Comparison of ENCODE assay signal across 8 cellular contexts in genomic region chr14:20613094-20614037, GRCh38. TPM values are rescaled to one million over a fixed set of nuclear protein-coding genes. Genes with fewer than 3 reads are reported as not detected.
DNase-seq lines count a peak whose midpoint lies in the region; ATAC-seq and TF ChIP-seq lines count a peak whose summit lies in the region.

No MANE protein-coding gene starts in this region.

- H3K4me3 Mint-ChIP-seq in activated naive CD8-positive, alpha-beta T cell treated with anti-CD3 and anti-CD28 coated beads, Interleukin-2, amount 10 ng/mL, durations not matched to agents 7 days and 5 days = no peak overlapping the region

- H3K4me3 ChIP-seq in GM08714 (ENCODE audit: low read length) (peak overlapping the region; percentile 90), cardiac muscle cell (peak overlapping the region; percentile 84), parathyroid adenoma (ENCODE audit: low read depth, low read length) (peak overlapping the region; percentile 65), transverse colon (peak overlapping the region; percentile 39 to 57 (median 40))

- peak overlapping the region; percentile 87 for H2AFZ ChIP-seq in parathyroid adenoma

- H3K4me1 ChIP-seq in cardiac muscle cell (ENCODE audit: low read depth) = peaks cover 5% of the 10 kb centered on the region
- H3K4me1 ChIP-seq in parathyroid adenoma = peaks cover 5% of the 10 kb centered on the region
- H3K4me1 ChIP-seq in transverse colon = peaks cover 0 to 29% (median 12%) of the 10 kb centered on the region in 4 donors

- no peaks in the 10 kb centered on the region for H3K27me3 ChIP-seq in cardiac muscle cell
- no peaks in the 10 kb centered on the region for H3K27me3 ChIP-seq in parathyroid adenoma (ENCODE audit: control insufficient read depth, insufficient read depth, low read length)
- no peaks in the 10 kb centered on the region for H3K27me3 ChIP-seq in transverse colon

- H3K36me3 Mint-ChIP-seq in activated naive CD8-positive, alpha-beta T cell treated with anti-CD3 and anti-CD28 coated beads, Interleukin-2, amount 10 ng/mL, durations not matched to agents 7 days and 5 days = no peaks in the 10 kb centered on the region

- peaks cover 2% of the 10 kb centered on the region for H3K27me3 Mint-ChIP-seq in activated naive CD8-positive, alpha-beta T cell treated with anti-CD3 and anti-CD28 coated beads, Interleukin-2, amount 10 ng/mL, durations not matched to agents 7 days and 5 days

- 0% methylated on average over 7 to 34 of the region's 34 CpGs for WGBS in transverse colon (ENCODE audit: low coverage in 1 of 2), 2 donors

- TF ChIP-seq POLR2A in transverse colon (IDR thresholded peaks at IDR 0.05) = peak; percentile 22

- DNase-seq in NCI-H1048 (lab: John Stamatoyannopoulos, UW) (peak; percentile 81), cardiac muscle cell (ENCODE audit: low read depth in 1 of 2, low spot score in 1 of 2) (peak; percentile 89 to 98), transverse colon (peak; percentile 86)
- DNase-seq in activated naive CD8-positive, alpha-beta T cell treated with anti-CD3 and anti-CD28 coated beads, Interleukin-2, amount 10 ng/mL, durations not matched to agents 7 days and 5 days = peak; percentile 79

- in situ Hi-C loops in transverse colon (cut with MboI; ENCODE audit: low pct_ligation_motif_present in 1 of 4, low pct_unique_long_range_greater_than_20kb in 1 of 4, low sequenced_read_pairs in 3 of 4) = loop anchor here in 3 of 4 donors (5.0 to 25.0 kb wide), 6 partner anchors 71 to 281 kb away; partner anchors contain the start of genes ANG (in 2 of the 3), CCNB1IP1 (in 1 of the 3), RNASE4 (in 1 of the 3) and TEP1 (in 1 of the 3)

- peak overlapping the region; percentile 13 for H3K9ac ChIP-seq in parathyroid adenoma

- TF ChIP-seq CTCF in cardiac muscle cell (IDR thresholded peaks at IDR 0.05; ENCODE audit: low read depth, low read length) (peak; percentile 75), parathyroid adenoma (IDR thresholded peaks at IDR 0.05) (peak; percentile 93), transverse colon (IDR thresholded peaks at IDR 0.05) (peak; percentile 69 to 99 (median 72))

- H3K4me2 ChIP-seq in parathyroid adenoma (ENCODE audit: low read length) = peak overlapping the region; percentile 86

- no peak for TF ChIP-seq EP300 in transverse colon (IDR thresholded peaks at IDR 0.05; ENCODE audit: low read depth)

- H3K27ac Mint-ChIP-seq in activated naive CD8-positive, alpha-beta T cell treated with anti-CD3 and anti-CD28 coated beads, Interleukin-2, amount 10 ng/mL, durations not matched to agents 7 days and 5 days = no peak overlapping the region

- no peaks in the 10 kb centered on the region for H3K9me3 Mint-ChIP-seq in activated naive CD8-positive, alpha-beta T cell treated with anti-CD3 and anti-CD28 coated beads, Interleukin-2, amount 10 ng/mL, durations not matched to agents 7 days and 5 days

- H3K36me3 ChIP-seq in cardiac muscle cell (no peaks in the 10 kb centered on the region), parathyroid adenoma (ENCODE audit: control insufficient read depth, insufficient read depth, low read length) (no peaks in the 10 kb centered on the region), transverse colon (no peaks in the 10 kb centered on the region)

- intact Hi-C loops in transverse colon (cut with DNase I; ENCODE audit: low total_unique reads) = loop anchor here (2.0 to 10.0 kb wide), 3 partner anchors 69 to 279 kb away; partner anchors contain the start of genes CCNB1IP1, PIP4P1 and PNP

- POLR2A ChIA-PET in activated naive CD8-positive, alpha-beta T cell treated with anti-CD3 and anti-CD28 coated beads, Interleukin-2, amount 10 ng/mL, durations not matched to agents 7 days and 5 days (lab: Charles Lee) = interaction anchor here (0.5 to 1.6 kb wide), 8 partner anchors 9 to 280 kb away, joined by 3 to 10 read pairs (median 5); partner anchors contain the start of gene PARP2

- H3K9me3 ChIP-seq in cardiac muscle cell (ENCODE audit: low read depth) (no peaks in the 10 kb centered on the region), parathyroid adenoma (ENCODE audit: control insufficient read depth, low read length) (no peaks in the 10 kb centered on the region), transverse colon (no peaks in the 10 kb centered on the region)

- H3K27ac ChIP-seq in cardiac muscle cell (peak overlapping the region; percentile 78), parathyroid adenoma (peak overlapping the region; percentile 87), transverse colon (peak overlapping the region; percentile 73 to 91 (median 78))

- ATAC-seq in HG02610 (IDR thresholded peaks at IDR 0.05; ENCODE audit: unreplicated experiment) (peak; percentile 79), SK-N-SH treated with all-trans-retinoic acid at 6 μM for 48 hours (peak; percentile 81)
- peak; percentile 79 for ATAC-seq in activated naive CD8-positive, alpha-beta T cell treated with anti-CD3 and anti-CD28 coated beads, Interleukin-2, amount 10 ng/mL, durations not matched to agents 7 days and 5 days (ENCODE audit: low read depth)

- H3K79me2 ChIP-seq in parathyroid adenoma = no peaks in the 10 kb centered on the region

- H3K4me1 Mint-ChIP-seq in activated naive CD8-positive, alpha-beta T cell treated with anti-CD3 and anti-CD28 coated beads, Interleukin-2, amount 10 ng/mL, durations not matched to agents 7 days and 5 days = peaks cover 12% of the 10 kb centered on the region

TF ChIP-seq in SK-N-SH treated with all-trans-retinoic acid at 6 μM for 48 hours, 23 proteins besides CTCF, POLR2A, EP300 and RAD21 (continues in another document):
- TF ChIP-seq, protein P1, sequence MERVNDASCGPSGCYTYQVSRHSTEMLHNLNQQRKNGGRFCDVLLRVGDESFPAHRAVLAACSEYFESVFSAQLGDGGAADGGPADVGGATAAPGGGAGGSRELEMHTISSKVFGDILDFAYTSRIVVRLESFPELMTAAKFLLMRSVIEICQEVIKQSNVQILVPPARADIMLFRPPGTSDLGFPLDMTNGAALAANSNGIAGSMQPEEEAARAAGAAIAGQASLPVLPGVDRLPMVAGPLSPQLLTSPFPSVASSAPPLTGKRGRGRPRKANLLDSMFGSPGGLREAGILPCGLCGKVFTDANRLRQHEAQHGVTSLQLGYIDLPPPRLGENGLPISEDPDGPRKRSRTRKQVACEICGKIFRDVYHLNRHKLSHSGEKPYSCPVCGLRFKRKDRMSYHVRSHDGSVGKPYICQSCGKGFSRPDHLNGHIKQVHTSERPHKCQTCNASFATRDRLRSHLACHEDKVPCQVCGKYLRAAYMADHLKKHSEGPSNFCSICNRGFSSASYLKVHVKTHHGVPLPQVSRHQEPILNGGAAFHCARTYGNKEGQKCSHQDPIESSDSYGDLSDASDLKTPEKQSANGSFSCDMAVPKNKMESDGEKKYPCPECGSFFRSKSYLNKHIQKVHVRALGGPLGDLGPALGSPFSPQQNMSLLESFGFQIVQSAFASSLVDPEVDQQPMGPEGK (CRISPR knock-in tag; IDR thresholded peaks at IDR 0.05; ENCODE audit: borderline replicate concordance) = peak; percentile 12; the same call in 1 of the 2 replicates
- TF ChIP-seq TOX (CRISPR knock-in tag; IDR thresholded peaks at IDR 0.05; ENCODE audit: borderline replicate concordance) = no peak
- TF ChIP-seq ZNF70 (CRISPR knock-in tag; IDR thresholded peaks at IDR 0.05) = no peak
- no peak for TF ChIP-seq ISL1 (CRISPR knock-in tag; IDR thresholded peaks at IDR 0.05)
- no peak for TF ChIP-seq ARNTL (CRISPR knock-in tag; IDR thresholded peaks at IDR 0.05; ENCODE audit: borderline replicate concordance, low read depth)
- TF ChIP-seq ZNF565 (CRISPR knock-in tag; conservative IDR thresholded peaks at IDR 0.05; ENCODE audit: low read depth) = no peak
- no peak for TF ChIP-seq ZNF8 (CRISPR knock-in tag; IDR thresholded peaks at IDR 0.05)
- TF ChIP-seq CSRNP3 (CRISPR knock-in tag; IDR thresholded peaks at IDR 0.05) = no peak

RNA-seq across cellular contexts. Expression of gene RNASE12, which starts 22.2 kb away (rescaled TPM):
- total RNA-seq in activated naive CD8-positive, alpha-beta T cell treated with anti-CD3 and anti-CD28 coated beads, Interleukin-2, amount 10 ng/mL, durations not matched to agents 7 days and 5 days = not detected
- not detected in 2 replicates for total RNA-seq in cardiac muscle cell
- not detected in 2 replicates for polyA plus RNA-seq in cardiac muscle cell
- total RNA-seq in transverse colon = not detected

RNA-seq across cellular contexts. Expression of gene RNASE11, which starts 25.6 kb away (rescaled TPM):
- total RNA-seq in activated naive CD8-positive, alpha-beta T cell treated with anti-CD3 and anti-CD28 coated beads, Interleukin-2, amount 10 ng/mL, durations not matched to agents 7 days and 5 days = not detected
- total RNA-seq in cardiac muscle cell = not detected in 2 replicates
- not detected in 2 replicates for polyA plus RNA-seq in cardiac muscle cell
- not detected for total RNA-seq in transverse colon

RNA-seq across cellular contexts. Expression of gene OR6S1, which starts 28.1 kb away (rescaled TPM):
- not detected for total RNA-seq in activated naive CD8-positive, alpha-beta T cell treated with anti-CD3 and anti-CD28 coated beads, Interleukin-2, amount 10 ng/mL, durations not matched to agents 7 days and 5 days
- total RNA-seq in cardiac muscle cell (not detected in 2 replicates), transverse colon (not detected)
- polyA plus RNA-seq in cardiac muscle cell = not detected in 2 replicates

RNA-seq across cellular contexts. Expression of gene RNASE9, which starts 52.5 kb away (rescaled TPM):
- not detected for total RNA-seq in activated naive CD8-positive, alpha-beta T cell treated with anti-CD3 and anti-CD28 coated beads, Interleukin-2, amount 10 ng/mL, durations not matched to agents 7 days and 5 days
- total RNA-seq in cardiac muscle cell (not detected in 2 replicates), transverse colon (not detected)
- not detected in 2 replicates for polyA plus RNA-seq in cardiac muscle cell

Comparison
In these comparisons a context has a peak if more than half of its experiments do, and no peak if none do; other contexts are left out.
1. Peak in every context shown above with its lines: DNase-seq, ATAC-seq, H3K4me3 ChIP-seq and H3K27ac ChIP-seq.